11 cellular contexts compared by ENCODE assay signal in genomic region chr2:240374085-240374907, GRCh38.
A peak's percentile ranks its signal among the peaks of the same experiment; 100 is the strongest.
DNase-seq lines count a peak whose midpoint lies in the region; ATAC-seq and TF ChIP-seq lines count a peak whose summit lies in the region.
"Had no signal": no experiment of that assay in that cellular context is flagged by ENCODE, and none has a peak within 500 bp of the region (broad histone marks: within the 10 kb centered on the region; RNA-seq: fewer than 3 reads in every experiment).

No MANE protein-coding gene starts in this region.

- H3K9me3 Mint-ChIP-seq in activated T-helper 1 cell treated with anti-CD3 and anti-CD28 coated beads, Interleukin-12 subunit alpha, Interleukin-12 subunit beta, Interleukin-2, Interleukin-4 antibody, amounts not matched to agents 30 ng/mL and 10 ng/mL and 1 ng/mL, durations not matched to agents 14 hours and 24 hours and 36 hours, result no peaks in the 10 kb centered on the region

- no peak overlapping the region for H3K27ac Mint-ChIP-seq in activated T-helper 1 cell treated with anti-CD3 and anti-CD28 coated beads, Interleukin-12 subunit alpha, Interleukin-12 subunit beta, Interleukin-2, Interleukin-4 antibody, amounts not matched to agents 30 ng/mL and 10 ng/mL and 1 ng/mL, durations not matched to agents 14 hours and 24 hours and 36 hours

- peaks cover 27% of the 10 kb centered on the region for H3K4me1 ChIP-seq in body of pancreas
- peaks cover 37% of the 10 kb centered on the region for H3K4me1 ChIP-seq in stomach smooth muscle (ENCODE audit: control insufficient read depth, insufficient read depth, low read length)

- no peak overlapping the region for H3K4me3 Mint-ChIP-seq in activated T-helper 1 cell treated with anti-CD3 and anti-CD28 coated beads, Interleukin-12 subunit alpha, Interleukin-12 subunit beta, Interleukin-2, Interleukin-4 antibody, amounts not matched to agents 30 ng/mL and 10 ng/mL and 1 ng/mL, durations not matched to agents 14 hours and 24 hours and 36 hours

- H3K27me3 ChIP-seq in body of pancreas (no peaks in the 10 kb centered on the region), stomach smooth muscle (ENCODE audit: control insufficient read depth in 1 of 2, insufficient read depth in 2 of 2, low read length in 2 of 2) (no peaks in the 10 kb centered on the region)

- peak in 1 of 3 donors; percentile 38 for TF ChIP-seq POLR2A in body of pancreas (IDR thresholded peaks at IDR 0.05)

- no peaks in the 10 kb centered on the region for H3K36me3 Mint-ChIP-seq in activated T-helper 1 cell treated with anti-CD3 and anti-CD28 coated beads, Interleukin-12 subunit alpha, Interleukin-12 subunit beta, Interleukin-2, Interleukin-4 antibody, amounts not matched to agents 30 ng/mL and 10 ng/mL and 1 ng/mL, durations not matched to agents 14 hours and 24 hours and 36 hours (ENCODE audit: low read depth)

- H3K36me3 ChIP-seq in body of pancreas (replicated peaks in 1 of 2; ENCODE audit: insufficient read depth in 1 of 2, low read depth in 2 of 2) (no peaks in the 10 kb centered on the region), stomach smooth muscle (ENCODE audit: control insufficient read depth in 2 of 2, insufficient read depth in 2 of 2, low read length in 2 of 2) (no peaks in the 10 kb centered on the region)

- TF ChIP-seq CTCF in body of pancreas (IDR thresholded peaks at IDR 0.05), result no peak

- intact Hi-C loops in body of pancreas (cut with DNase I), result no loop called here
- intact Hi-C loops in activated T-helper 1 cell treated with anti-CD3 and anti-CD28 coated beads, Interleukin-12 subunit alpha, Interleukin-12 subunit beta, Interleukin-2, Interleukin-4 antibody, amounts not matched to agents 30 ng/mL and 10 ng/mL and 1 ng/mL, durations not matched to agents 14 hours and 24 hours and 36 hours (cut with micrococcal nuclease), result no loop called here

- H3K9ac ChIP-seq in stomach smooth muscle (ENCODE audit: low read length in 2 of 2), result peak overlapping the region; percentile 21 to 53

- no peaks in the 10 kb centered on the region for H3K9me3 ChIP-seq in body of pancreas
- H3K9me3 ChIP-seq in stomach smooth muscle (ENCODE audit: control insufficient read depth in 2 of 2, low read length in 2 of 2), result no peaks in the 10 kb centered on the region

- ATAC-seq in body of pancreas, result peak; percentile 66

- no peaks in the 10 kb centered on the region for H3K27me3 Mint-ChIP-seq in activated T-helper 1 cell treated with anti-CD3 and anti-CD28 coated beads, Interleukin-12 subunit alpha, Interleukin-12 subunit beta, Interleukin-2, Interleukin-4 antibody, amounts not matched to agents 30 ng/mL and 10 ng/mL and 1 ng/mL, durations not matched to agents 14 hours and 24 hours and 36 hours (ENCODE audit: insufficient read depth)

- H3K4me3 ChIP-seq in body of pancreas (no peak overlapping the region), stomach smooth muscle (ENCODE audit: low read length in 2 of 2) (peak overlapping the region; percentile 19 to 35)
- H3K4me3 ChIP-seq: skin epidermis had no signal

- 46 to 53% methylated on average over 2 to 21 of the region's 22 CpGs for WGBS in body of pancreas, 2 donors

- H3K27ac ChIP-seq in body of pancreas (peak overlapping the region in 3 of 4 donors; percentile 17 to 69 (median 42)), stomach smooth muscle (ENCODE audit: low read length) (peak overlapping the region; percentile 46)

- H3K4me1 Mint-ChIP-seq in activated T-helper 1 cell treated with anti-CD3 and anti-CD28 coated beads, Interleukin-12 subunit alpha, Interleukin-12 subunit beta, Interleukin-2, Interleukin-4 antibody, amounts not matched to agents 30 ng/mL and 10 ng/mL and 1 ng/mL, durations not matched to agents 14 hours and 24 hours and 36 hours (ENCODE audit: low read depth), result no peaks in the 10 kb centered on the region

- peak; percentile 88 for DNase-seq in HCEC 1CT
- DNase-seq in body of pancreas, result peak; percentile 58 to 77 (median 68)
- DNase-seq in islet precursor cell, result peak; percentile 97
- DNase-seq in NCI-H510A treated with DMSO at 0.1 percent for 48 hours (lab: John Stamatoyannopoulos, UW), result no peak
- DNase-seq in NCI-H1694 treated with DMSO at 0.1 percent for 48 hours (lab: John Stamatoyannopoulos, UW), result no peak
- no peak for DNase-seq in activated T-helper 1 cell treated with anti-CD3 and anti-CD28 coated beads, Interleukin-12 subunit alpha, Interleukin-12 subunit beta, Interleukin-2, Interleukin-4 antibody, amounts not matched to agents 30 ng/mL and 10 ng/mL and 1 ng/mL, durations not matched to agents 14 hours and 24 hours and 36 hours (ENCODE audit: low spot score)
- DNase-seq in MV-4-11 (lab: John Stamatoyannopoulos, UW), result no peak
- DNase-seq: activated CD4-positive, alpha-beta T cell treated with anti-CD3 and anti-CD28 coated beads for 1 hour; NCI-H1930 had no signal

Comparison
In these comparisons a context has a peak if more than half of its experiments do, and no peak if none do; other contexts are left out.
1. DNase-seq: peak in HCEC 1CT (single experiment), body of pancreas (4 of 4) and islet precursor cell (single experiment); none in NCI-H510A treated with DMSO at 0.1 percent for 48 hours (single experiment), NCI-H1694 treated with DMSO at 0.1 percent for 48 hours (single experiment), activated T-helper 1 cell treated with anti-CD3 and anti-CD28 coated beads, Interleukin-12 subunit alpha, Interleukin-12 subunit beta, Interleukin-2, Interleukin-4 antibody, amounts not matched to agents 30 ng/mL and 10 ng/mL and 1 ng/mL, durations not matched to agents 14 hours and 24 hours and 36 hours (single experiment) and MV-4-11 (single experiment).
2. H3K4me3 ChIP-seq: peak in stomach smooth muscle (2 of 2); none in body of pancreas (0 of 2).